6 cellular contexts compared by ENCODE assay signal in the genomic region with DNA sequence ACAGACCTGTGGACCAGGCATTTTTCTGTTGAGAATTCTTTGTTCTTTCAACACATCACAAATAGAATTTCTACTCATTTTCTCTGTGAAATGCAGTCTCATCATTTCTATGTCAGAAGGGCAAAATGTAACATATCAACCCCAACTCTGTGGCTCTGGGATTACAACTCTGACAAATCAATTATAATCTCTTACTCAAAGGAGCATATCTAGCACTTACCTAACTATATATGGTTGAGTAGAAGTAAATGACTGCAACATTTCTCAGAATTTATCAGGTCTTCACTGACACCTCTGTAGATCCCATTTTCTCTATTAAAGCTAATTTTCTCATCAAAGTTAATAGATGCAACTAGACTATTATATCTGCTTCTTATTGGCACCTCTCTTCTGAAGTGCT.
"Had no signal": no experiment of that assay in that cellular context is flagged by ENCODE, and none has a peak within 500 bp of the region (broad histone marks: within the 10 kb centered on the region; RNA-seq: fewer than 3 reads in every experiment).

No MANE protein-coding gene starts in this region.

- ATAC-seq: HepG2, K562 had no signal

- H3K27ac ChIP-seq: HL-60 had no signal

- H3K4me3 ChIP-seq: K562 had no signal

- DNase-seq: IMR-90, KBM-7, KG1 had no signal
